10 cellular contexts compared by ENCODE assay signal in genomic region chr10:16519250-16519907, GRCh38. TPM values are rescaled to one million over a fixed set of nuclear protein-coding genes. Genes with fewer than 3 reads are reported as not detected.
DNase-seq lines count a peak whose midpoint lies in the region; ATAC-seq and TF ChIP-seq lines count a peak whose summit lies in the region.
"Had no signal": no experiment of that assay in that cellular context is flagged by ENCODE, and none has a peak within 500 bp of the region (broad histone marks: within the 10 kb centered on the region; RNA-seq: fewer than 3 reads in every experiment).

No MANE protein-coding gene starts in this region.

- no peaks in the 10 kb centered on the region for H3K4me1 ChIP-seq in ES-I3 (ENCODE audit: insufficient read depth, low read length)
- no peaks in the 10 kb centered on the region for H3K4me1 ChIP-seq in colonic mucosa

- peaks cover 42% of the 10 kb centered on the region for H3K27me3 Mint-ChIP-seq in activated T-helper 1 cell treated with anti-CD3 and anti-CD28 coated beads, Interleukin-12 subunit alpha, Interleukin-12 subunit beta, Interleukin-2, Interleukin-4 antibody, amounts not matched to agents 30 ng/mL and 10 ng/mL and 1 ng/mL, durations not matched to agents 14 hours and 24 hours and 36 hours (ENCODE audit: insufficient read depth)
- H3K27me3 Mint-ChIP-seq in memory B cell, result peaks cover 21% of the 10 kb centered on the region

- H3K36me3 ChIP-seq in ES-I3 (ENCODE audit: insufficient read depth, low read length), result no peaks in the 10 kb centered on the region
- H3K36me3 ChIP-seq in colonic mucosa, result no peaks in the 10 kb centered on the region
- H3K36me3 ChIP-seq: Peyer's patch had no signal

- H3K9me3 Mint-ChIP-seq in activated T-helper 1 cell treated with anti-CD3 and anti-CD28 coated beads, Interleukin-12 subunit alpha, Interleukin-12 subunit beta, Interleukin-2, Interleukin-4 antibody, amounts not matched to agents 30 ng/mL and 10 ng/mL and 1 ng/mL, durations not matched to agents 14 hours and 24 hours and 36 hours, result no peaks in the 10 kb centered on the region
- H3K9me3 Mint-ChIP-seq in memory B cell, result no peaks in the 10 kb centered on the region

- H3K36me3 Mint-ChIP-seq in activated T-helper 1 cell treated with anti-CD3 and anti-CD28 coated beads, Interleukin-12 subunit alpha, Interleukin-12 subunit beta, Interleukin-2, Interleukin-4 antibody, amounts not matched to agents 30 ng/mL and 10 ng/mL and 1 ng/mL, durations not matched to agents 14 hours and 24 hours and 36 hours (ENCODE audit: low read depth), result no peaks in the 10 kb centered on the region
- H3K36me3 Mint-ChIP-seq in memory B cell, result peaks cover 4% of the 10 kb centered on the region

- intact Hi-C loops in activated T-helper 1 cell treated with anti-CD3 and anti-CD28 coated beads, Interleukin-12 subunit alpha, Interleukin-12 subunit beta, Interleukin-2, Interleukin-4 antibody, amounts not matched to agents 30 ng/mL and 10 ng/mL and 1 ng/mL, durations not matched to agents 14 hours and 24 hours and 36 hours (cut with micrococcal nuclease), result no loop called here
- intact Hi-C loops in colonic mucosa (cut with DNase I), result no loop called here

- no peaks in the 10 kb centered on the region for H3K4me1 Mint-ChIP-seq in activated T-helper 1 cell treated with anti-CD3 and anti-CD28 coated beads, Interleukin-12 subunit alpha, Interleukin-12 subunit beta, Interleukin-2, Interleukin-4 antibody, amounts not matched to agents 30 ng/mL and 10 ng/mL and 1 ng/mL, durations not matched to agents 14 hours and 24 hours and 36 hours (ENCODE audit: low read depth)
- H3K4me1 Mint-ChIP-seq in memory B cell, result peaks cover 15% of the 10 kb centered on the region

- H3K4me3 Mint-ChIP-seq in activated T-helper 1 cell treated with anti-CD3 and anti-CD28 coated beads, Interleukin-12 subunit alpha, Interleukin-12 subunit beta, Interleukin-2, Interleukin-4 antibody, amounts not matched to agents 30 ng/mL and 10 ng/mL and 1 ng/mL, durations not matched to agents 14 hours and 24 hours and 36 hours, result peak overlapping the region; percentile 68
- H3K4me3 Mint-ChIP-seq in memory B cell, result peak overlapping the region; percentile 76

- H3K9me3 ChIP-seq in ES-I3 (ENCODE audit: control insufficient read depth, insufficient read depth, low read length) (no peaks in the 10 kb centered on the region), colonic mucosa (no peaks in the 10 kb centered on the region)
- H3K9me3 ChIP-seq: Peyer's patch had no signal

- no peak for TF ChIP-seq CTCF in colonic mucosa (IDR thresholded peaks at IDR 0.05)

- peak overlapping the region; percentile 72 for H3K9ac ChIP-seq in ES-I3 (ENCODE audit: low read depth, low read length)
- no peak overlapping the region for H3K9ac ChIP-seq in colonic mucosa (ENCODE audit: low read depth in 2 of 2, low read length in 2 of 2)
- H3K9ac ChIP-seq: KMS-11 had no signal

- H3K27me3 ChIP-seq in colonic mucosa, result peaks cover 19% of the 10 kb centered on the region

- DNase-seq in activated T-helper 1 cell treated with anti-CD3 and anti-CD28 coated beads, Interleukin-12 subunit alpha, Interleukin-12 subunit beta, Interleukin-2, Interleukin-4 antibody, amounts not matched to agents 30 ng/mL and 10 ng/mL and 1 ng/mL, durations not matched to agents 14 hours and 24 hours and 36 hours (ENCODE audit: low spot score), result no peak
- DNase-seq in memory B cell (ENCODE audit: low spot score in 2 of 2) (no peak), colonic mucosa (no peak), pons (ENCODE audit: low spot score) (no peak), NCI-H2227 treated with DMSO at 0.1 percent for 48 hours (lab: John Stamatoyannopoulos, UW) (no peak)
- DNase-seq: Peyer's patch had no signal

- ATAC-seq in GM21526 (IDR thresholded peaks at IDR 0.05; ENCODE audit: low FRiP score, unreplicated experiment), result peak; percentile 50
- no peak for ATAC-seq in memory B cell (ENCODE audit: low read depth)
- ATAC-seq in HG02840 (IDR thresholded peaks at IDR 0.05; ENCODE audit: low FRiP score, unreplicated experiment), result no peak

- no peak overlapping the region for H3K27ac Mint-ChIP-seq in activated T-helper 1 cell treated with anti-CD3 and anti-CD28 coated beads, Interleukin-12 subunit alpha, Interleukin-12 subunit beta, Interleukin-2, Interleukin-4 antibody, amounts not matched to agents 30 ng/mL and 10 ng/mL and 1 ng/mL, durations not matched to agents 14 hours and 24 hours and 36 hours
- no peak overlapping the region for H3K27ac Mint-ChIP-seq in memory B cell

- no peak overlapping the region for H3K4me3 ChIP-seq in colonic mucosa

- H3K27ac ChIP-seq in colonic mucosa, result no peak overlapping the region
- H3K27ac ChIP-seq: KMS-11, Peyer's patch had no signal

RNA-seq across cellular contexts. Expression of gene C1QL3, which starts 2.3 kb away (rescaled TPM):
- 0.10 TPM in 1 of 2 replicates, not detected in the other for total RNA-seq in activated T-helper 1 cell treated with anti-CD3 and anti-CD28 coated beads, Interleukin-12 subunit alpha, Interleukin-12 subunit beta, Interleukin-2, Interleukin-4 antibody, amounts not matched to agents 30 ng/mL and 10 ng/mL and 1 ng/mL, durations not matched to agents 14 hours and 24 hours and 36 hours
- not detected for total RNA-seq in colonic mucosa
- total RNA-seq: Peyer's patch had no signal
